ENCODE assay signal across 12 cellular contexts in the genomic region with DNA sequence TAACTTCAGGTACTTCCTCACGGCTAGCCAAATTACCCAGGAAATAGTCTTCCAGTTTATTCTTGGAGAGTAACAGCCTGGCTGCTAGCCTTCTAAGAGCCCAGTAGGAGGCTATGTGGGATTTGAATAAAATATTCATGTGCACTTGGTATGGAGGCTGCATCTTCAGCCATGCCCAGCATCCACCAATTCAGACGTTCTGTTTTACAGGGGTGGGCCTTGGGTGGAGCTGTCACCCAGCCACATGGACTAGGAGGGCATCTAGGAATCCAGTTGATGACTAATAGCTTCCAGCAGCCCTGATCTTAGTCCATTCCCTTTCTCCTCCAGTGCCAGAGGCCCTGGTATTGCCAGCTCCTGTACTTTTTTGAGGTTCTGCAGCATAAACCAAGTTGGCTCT.
DNase-seq lines count a peak whose midpoint lies in the region; ATAC-seq, FAIRE-seq and TF ChIP-seq lines count a peak whose summit lies in the region.
"Had no signal": no experiment of that assay in that cellular context is flagged by ENCODE, and none has a peak within 500 bp of the region (broad histone marks: within the 10 kb centered on the region; RNA-seq: fewer than 3 reads in every experiment).

No MANE protein-coding gene starts in this region.

- no peak overlapping the region for H3K4me3 ChIP-seq in A549
- H3K4me3 ChIP-seq in HFF-Myc (replicated peaks; ENCODE audit: low read depth, low read length): no peak overlapping the region
- H3K4me3 ChIP-seq in kidney (ENCODE audit: low read length in 2 of 2): no peak overlapping the region

- TF ChIP-seq POLR2A in A549 (IDR thresholded peaks at IDR 0.05; ENCODE audit: low read length): no peak

- no peaks in the 10 kb centered on the region for H3K9me3 Mint-ChIP-seq in natural killer cell

- DNase-seq in A549 (ENCODE audit: low read depth in 1 of 2, low spot score in 1 of 2): peak in 1 of 2 experiments; percentile 39
- DNase-seq in HFF-Myc (ENCODE audit: extremely low read depth, low read depth): peak; percentile 9
- peak; percentile 45 for DNase-seq in amniotic epithelial cell (ENCODE audit: low read depth)
- peak; percentile 55 for DNase-seq in glomerular visceral epithelial cell (ENCODE audit: extremely low spot score)
- no peak for DNase-seq in natural killer cell
- no peak for DNase-seq in stimulated activated naive CD4-positive, alpha-beta T cell (lab: John Stamatoyannopoulos, UW)
- no peak for DNase-seq in kidney
- DNase-seq: activated T-cell treated with anti-CD3 and anti-CD28 coated beads, Interleukin-2, amount 50 U/mL, for 4 hours; central memory CD4-positive, alpha-beta T cell had no signal

- no peak overlapping the region for H3K27ac Mint-ChIP-seq in natural killer cell

- H3K4me1 ChIP-seq in A549: no peaks in the 10 kb centered on the region
- no peaks in the 10 kb centered on the region for H3K4me1 ChIP-seq in kidney (ENCODE audit: control insufficient read depth in 1 of 2, insufficient read depth in 1 of 2, low read depth in 1 of 2, low read length in 2 of 2)

- no peaks in the 10 kb centered on the region for H3K36me3 Mint-ChIP-seq in natural killer cell

- ATAC-seq in A549 (peak; percentile 74 to 80; a peak in 5 of 6 replicates), HG02938 (IDR thresholded peaks at IDR 0.05; ENCODE audit: unreplicated experiment) (no peak), natural killer cell (no peak)
- ATAC-seq: activated T-cell treated with anti-CD3 and anti-CD28 coated beads, Interleukin-2, amount 50 U/mL, for 4 hours had no signal

- H3K9ac ChIP-seq in kidney (ENCODE audit: low read length in 2 of 2): no peak overlapping the region

- TF ChIP-seq CTCF in A549 (IDR thresholded peaks at IDR 0.05) (no peak), HFF-Myc (IDR thresholded peaks at IDR 0.05; ENCODE audit: low read depth, low read length, missing control alignments) (peak; percentile 21), natural killer cell (IDR thresholded peaks at IDR 0.05) (no peak), kidney (IDR thresholded peaks at IDR 0.05; ENCODE audit: borderline replicate concordance, extremely low read depth, insufficient read depth) (no peak)

- no peak for TF ChIP-seq EP300 in A549 (IDR thresholded peaks at IDR 0.05)

- intact Hi-C loops in natural killer cell (cut with micrococcal nuclease): no loop called here
- intact Hi-C loops in kidney (cut with DNase I): no loop called here

- POLR2A ChIA-PET in A549 (lab: Yijun Ruan, JAX): no interaction called here

- H3K9me3 ChIP-seq in A549: no peaks in the 10 kb centered on the region
- peaks cover 2 to 3% of the 10 kb centered on the region in 2 donors for H3K9me3 ChIP-seq in kidney (ENCODE audit: control insufficient read depth in 1 of 2, low read length in 2 of 2)

- H3K27me3 Mint-ChIP-seq in natural killer cell (ENCODE audit: low read depth in 2 of 2): peaks cover 6 to 19% of the 10 kb centered on the region in 2 donors

- 45% methylated on average over 2 of the region's 2 CpGs for WGBS in A549 (ENCODE audit: missing lambda C conversion rate)

- FAIRE-seq in A549 (lab: Jason Lieb, UNC) (no peak), kidney (lab: Jason Lieb, UNC) (no peak)

- no peaks in the 10 kb centered on the region for H3K36me3 ChIP-seq in kidney (ENCODE audit: control insufficient read depth in 1 of 2, insufficient read depth in 2 of 2, low read length in 2 of 2)

- TF ChIP-seq RAD21 in A549 (conservative IDR thresholded peaks at IDR 0.05 in 1 of 2, IDR thresholded peaks at IDR 0.05 in 1 of 2): no peak

- CTCF ChIA-PET in A549 (lab: Yijun Ruan, JAX): no interaction called here

- H3K27ac ChIP-seq in A549 (no peak overlapping the region), kidney (ENCODE audit: low read depth in 2 of 2, low read length in 2 of 2) (no peak overlapping the region)
- H3K27ac ChIP-seq: C4-2B, HL-60 had no signal

- no peaks in the 10 kb centered on the region for H3K4me1 Mint-ChIP-seq in natural killer cell

- no peak overlapping the region for H3K4me3 Mint-ChIP-seq in natural killer cell

- H3K4me2 ChIP-seq in A549: no peak overlapping the region

TF ChIP-seq in A549, 52 proteins besides CTCF, POLR2A, EP300 and RAD21:
- TF ChIP-seq, protein P1, sequence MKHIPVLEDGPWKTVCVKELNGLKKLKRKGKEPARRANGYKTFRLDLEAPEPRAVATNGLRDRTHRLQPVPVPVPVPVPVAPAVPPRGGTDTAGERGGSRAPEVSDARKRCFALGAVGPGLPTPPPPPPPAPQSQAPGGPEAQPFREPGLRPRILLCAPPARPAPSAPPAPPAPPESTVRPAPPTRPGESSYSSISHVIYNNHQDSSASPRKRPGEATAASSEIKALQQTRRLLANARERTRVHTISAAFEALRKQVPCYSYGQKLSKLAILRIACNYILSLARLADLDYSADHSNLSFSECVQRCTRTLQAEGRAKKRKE (CRISPR knock-in tag; IDR thresholded peaks at IDR 0.05; ENCODE audit: low read depth): no peak
- TF ChIP-seq, protein P2, sequence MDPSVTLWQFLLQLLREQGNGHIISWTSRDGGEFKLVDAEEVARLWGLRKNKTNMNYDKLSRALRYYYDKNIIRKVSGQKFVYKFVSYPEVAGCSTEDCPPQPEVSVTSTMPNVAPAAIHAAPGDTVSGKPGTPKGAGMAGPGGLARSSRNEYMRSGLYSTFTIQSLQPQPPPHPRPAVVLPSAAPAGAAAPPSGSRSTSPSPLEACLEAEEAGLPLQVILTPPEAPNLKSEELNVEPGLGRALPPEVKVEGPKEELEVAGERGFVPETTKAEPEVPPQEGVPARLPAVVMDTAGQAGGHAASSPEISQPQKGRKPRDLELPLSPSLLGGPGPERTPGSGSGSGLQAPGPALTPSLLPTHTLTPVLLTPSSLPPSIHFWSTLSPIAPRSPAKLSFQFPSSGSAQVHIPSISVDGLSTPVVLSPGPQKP (IDR thresholded peaks at IDR 0.05; ENCODE audit: low read depth, low read length): no peak
- TF ChIP-seq BHLHE40 (IDR thresholded peaks at IDR 0.05; ENCODE audit: low read depth, low read length): no peak

Comparison
In these comparisons a context has a peak if more than half of its experiments do, and no peak if none do; other contexts are left out.
1. ATAC-seq: peak in A549 (2 of 2); none in HG02938 (single experiment) and natural killer cell (0 of 3).
2. DNase-seq: peak in HFF-Myc (single experiment), amniotic epithelial cell (single experiment) and glomerular visceral epithelial cell (single experiment); none in natural killer cell (single experiment), stimulated activated naive CD4-positive, alpha-beta T cell (0 of 6) and kidney (single experiment).